In genomic region chr14:31990959-31991541, GRCh38 we compare ENCODE assay signal across 15 cellular contexts.
DNase-seq lines count a peak whose midpoint lies in the region; ATAC-seq, FAIRE-seq and TF ChIP-seq lines count a peak whose summit lies in the region.
"Had no signal": no experiment of that assay in that cellular context is flagged by ENCODE, and none has a peak within 500 bp of the region (broad histone marks: within the 10 kb centered on the region; RNA-seq: fewer than 3 reads in every experiment).

No MANE protein-coding gene starts in this region.

- DNase-seq in GM03348 (ENCODE audit: low spot score) (peak; percentile 24), astrocyte (ENCODE audit: low read depth) (peak; percentile 82), hepatocyte (ENCODE audit: low spot score) (no peak), sigmoid colon (no peak), cerebellum (ENCODE audit: low spot score) (no peak), NCI-H2196 treated with DMSO at 0.1 percent for 48 hours (lab: John Stamatoyannopoulos, UW; ENCODE audit: unreplicated experiment) (no peak)
- no peak for DNase-seq in activated CD4-positive, alpha-beta T cell treated with anti-CD3 and anti-CD28 coated beads, Interleukin-2, amount 10 ng/mL, durations not matched to agents 24 days and 14 days
- DNase-seq: activated CD8-positive, alpha-beta memory T cell treated with anti-CD3 and anti-CD28 coated beads for 24 hours; activated naive CD8-positive, alpha-beta T cell treated with anti-CD3 and anti-CD28 coated beads for 36 hours; CD4-positive, CD25-positive, alpha-beta regulatory T cell; NCI-H1694 treated with DMSO at 0.1 percent for 48 hours; OCI-M1; T-helper 17 cell had no signal

- intact Hi-C loops in sigmoid colon (cut with DNase I): loop anchor here (5.0 kb wide), 5 partner anchors 86 to 571 kb away; partner anchors contain the start of genes ARHGAP5 and NUBPL
- intact Hi-C loops in activated CD4-positive, alpha-beta T cell treated with anti-CD3 and anti-CD28 coated beads, Interleukin-2, amount 10 ng/mL, durations not matched to agents 24 days and 14 days (cut with micrococcal nuclease): no loop called here

- no peak for ATAC-seq in HG03159 (IDR thresholded peaks at IDR 0.05; ENCODE audit: unreplicated experiment)
- ATAC-seq: T-helper 17 cell had no signal

- H2AFZ ChIP-seq in astrocyte (ENCODE audit: low read depth, low read length): no peak overlapping the region
- no peak overlapping the region for H2AFZ ChIP-seq in hepatocyte

- H3K4me1 ChIP-seq in astrocyte (ENCODE audit: insufficient read depth, low read length) (peaks cover 14% of the 10 kb centered on the region), hepatocyte (ENCODE audit: insufficient read depth) (peaks cover 15% of the 10 kb centered on the region), sigmoid colon (peaks cover 0 to 50% (median 38%) of the 10 kb centered on the region in 4 donors)

- H4K20me1 ChIP-seq in astrocyte (ENCODE audit: insufficient read depth, low read length) (no peaks in the 10 kb centered on the region), hepatocyte (ENCODE audit: insufficient read depth, poor library complexity, severe bottlenecking) (no peaks in the 10 kb centered on the region)

- H3K9me2 ChIP-seq in hepatocyte (replicated peaks; ENCODE audit: insufficient read depth): no peaks in the 10 kb centered on the region

- TF ChIP-seq POLR2A in sigmoid colon (IDR thresholded peaks at IDR 0.05): no peak

- TF ChIP-seq CTCF in astrocyte (IDR thresholded peaks at IDR 0.05; ENCODE audit: insufficient read depth, low read depth, low read length): no peak
- no peak for TF ChIP-seq CTCF in hepatocyte (IDR thresholded peaks at IDR 0.05; ENCODE audit: poor library complexity)
- TF ChIP-seq CTCF in sigmoid colon (IDR thresholded peaks at IDR 0.05): no peak

- WGBS in hepatocyte (ENCODE audit: low lambda C conversion rate, missing lambda C conversion rate): 44% methylated on average over 6 of the region's 6 CpGs
- WGBS in sigmoid colon, 2 donors: 46 to 63% methylated on average over 6 of the region's 6 CpGs

- H3K9me3 ChIP-seq in astrocyte (ENCODE audit: insufficient read depth, low read depth, low read length): peaks cover 2% of the 10 kb centered on the region
- H3K9me3 ChIP-seq in hepatocyte (ENCODE audit: low read depth): no peaks in the 10 kb centered on the region
- no peaks in the 10 kb centered on the region for H3K9me3 ChIP-seq in sigmoid colon

- no peaks in the 10 kb centered on the region for H3K79me2 ChIP-seq in astrocyte (ENCODE audit: insufficient read depth, low read length)
- no peaks in the 10 kb centered on the region for H3K79me2 ChIP-seq in hepatocyte

- H3K9ac ChIP-seq in astrocyte (ENCODE audit: low read length): no peak overlapping the region

- H3K4me3 Mint-ChIP-seq in astrocyte (ENCODE audit: unreplicated experiment): no peak overlapping the region
- no peak overlapping the region for H3K4me3 Mint-ChIP-seq in activated CD4-positive, alpha-beta T cell treated with anti-CD3 and anti-CD28 coated beads, Interleukin-2, amount 10 ng/mL, durations not matched to agents 24 days and 14 days
- H3K4me3 Mint-ChIP-seq: activated naive CD8-positive, alpha-beta T cell treated with anti-CD3 and anti-CD28 coated beads for 36 hours; CD4-positive, CD25-positive, alpha-beta regulatory T cell; T-helper 17 cell had no signal

- no peaks in the 10 kb centered on the region for H3K36me3 Mint-ChIP-seq in astrocyte (ENCODE audit: low read depth, unreplicated experiment)
- H3K36me3 Mint-ChIP-seq in activated CD4-positive, alpha-beta T cell treated with anti-CD3 and anti-CD28 coated beads, Interleukin-2, amount 10 ng/mL, durations not matched to agents 24 days and 14 days (ENCODE audit: low read depth): no peaks in the 10 kb centered on the region
- H3K36me3 Mint-ChIP-seq: CD4-positive, CD25-positive, alpha-beta regulatory T cell had no signal

- H3K27me3 Mint-ChIP-seq in astrocyte (ENCODE audit: low read depth, unreplicated experiment): no peaks in the 10 kb centered on the region
- H3K27me3 Mint-ChIP-seq in activated CD4-positive, alpha-beta T cell treated with anti-CD3 and anti-CD28 coated beads, Interleukin-2, amount 10 ng/mL, durations not matched to agents 24 days and 14 days: peaks cover 2% of the 10 kb centered on the region

- H3K4me2 ChIP-seq in astrocyte (ENCODE audit: low read length): no peak overlapping the region
- peak overlapping the region; percentile 16 for H3K4me2 ChIP-seq in hepatocyte

- H3K4me3 ChIP-seq in astrocyte (ENCODE audit: insufficient read depth, low read depth, low read length) (no peak overlapping the region), hepatocyte (no peak overlapping the region), sigmoid colon (no peak overlapping the region)
- H3K4me3 ChIP-seq: skin epidermis had no signal

- peak overlapping the region; percentile 72 for H3K27ac Mint-ChIP-seq in astrocyte (ENCODE audit: unreplicated experiment)
- no peak overlapping the region for H3K27ac Mint-ChIP-seq in activated CD4-positive, alpha-beta T cell treated with anti-CD3 and anti-CD28 coated beads, Interleukin-2, amount 10 ng/mL, durations not matched to agents 24 days and 14 days
- H3K27ac Mint-ChIP-seq: activated naive CD8-positive, alpha-beta T cell treated with anti-CD3 and anti-CD28 coated beads for 36 hours; CD4-positive, CD25-positive, alpha-beta regulatory T cell; T-helper 17 cell had no signal

- H3K27me3 ChIP-seq in astrocyte (ENCODE audit: insufficient read depth, low read length) (no peaks in the 10 kb centered on the region), hepatocyte (no peaks in the 10 kb centered on the region), sigmoid colon (no peaks in the 10 kb centered on the region)

- H3K9me3 Mint-ChIP-seq in astrocyte (ENCODE audit: unreplicated experiment): peaks cover 5% of the 10 kb centered on the region
- H3K9me3 Mint-ChIP-seq in activated CD4-positive, alpha-beta T cell treated with anti-CD3 and anti-CD28 coated beads, Interleukin-2, amount 10 ng/mL, durations not matched to agents 24 days and 14 days: peaks cover 7% of the 10 kb centered on the region

- no peak overlapping the region for H3K27ac ChIP-seq in astrocyte (ENCODE audit: low read depth, low read length)
- H3K27ac ChIP-seq in hepatocyte: peak overlapping the region; percentile 61
- H3K27ac ChIP-seq in sigmoid colon: peak overlapping the region; percentile 4 to 73 (median 48)

- TF ChIP-seq EP300 in sigmoid colon (IDR thresholded peaks at IDR 0.05): peak in 3 of 4 donors; percentile 68 to 89 (median 76)

- H3K4me1 Mint-ChIP-seq in astrocyte (ENCODE audit: low read depth, unreplicated experiment): peaks cover 39% of the 10 kb centered on the region
- H3K4me1 Mint-ChIP-seq in activated CD4-positive, alpha-beta T cell treated with anti-CD3 and anti-CD28 coated beads, Interleukin-2, amount 10 ng/mL, durations not matched to agents 24 days and 14 days: no peaks in the 10 kb centered on the region
- H3K4me1 Mint-ChIP-seq: activated naive CD8-positive, alpha-beta T cell treated with anti-CD3 and anti-CD28 coated beads for 36 hours had no signal

- H3K36me3 ChIP-seq in astrocyte (ENCODE audit: insufficient read depth, low read length) (no peaks in the 10 kb centered on the region), hepatocyte (replicated peaks; ENCODE audit: insufficient read depth, low read depth) (no peaks in the 10 kb centered on the region), sigmoid colon (no peaks in the 10 kb centered on the region)

- FAIRE-seq in astrocyte (lab: Jason Lieb, UNC): no peak

Comparison
In these comparisons a context has a peak if more than half of its experiments do, and no peak if none do; other contexts are left out.
1. DNase-seq: peak in GM03348 (single experiment) and astrocyte (single experiment); none in hepatocyte (single experiment), sigmoid colon (single experiment), cerebellum (single experiment), NCI-H2196 treated with DMSO at 0.1 percent for 48 hours (single experiment) and activated CD4-positive, alpha-beta T cell treated with anti-CD3 and anti-CD28 coated beads, Interleukin-2, amount 10 ng/mL, durations not matched to agents 24 days and 14 days (single experiment).